In genomic region chr13:74015137-74015536, GRCh38 we compare ENCODE assay signal across 13 cellular contexts.
A peak's percentile ranks its signal among the peaks of the same experiment; 100 is the strongest.
DNase-seq lines count a peak whose midpoint lies in the region; ATAC-seq and TF ChIP-seq lines count a peak whose summit lies in the region.
"Had no signal": no experiment of that assay in that cellular context is flagged by ENCODE, and none has a peak within 500 bp of the region (broad histone marks: within the 10 kb centered on the region; RNA-seq: fewer than 3 reads in every experiment).

No MANE protein-coding gene starts in this region.

- H3K36me3 Mint-ChIP-seq in glutamatergic neuron (ENCODE audit: unreplicated experiment): no peaks in the 10 kb centered on the region
- H3K36me3 Mint-ChIP-seq in activated CD4-positive, alpha-beta memory T cell treated with anti-CD3 and anti-CD28 coated beads for 36 hours: peaks cover 3% of the 10 kb centered on the region

- no peaks in the 10 kb centered on the region for H3K27me3 Mint-ChIP-seq in glutamatergic neuron (ENCODE audit: unreplicated experiment)
- no peaks in the 10 kb centered on the region for H3K27me3 Mint-ChIP-seq in activated CD4-positive, alpha-beta memory T cell treated with anti-CD3 and anti-CD28 coated beads for 36 hours
- H3K27me3 Mint-ChIP-seq: stimulated activated memory B cell treated with anti-CD40 and anti-IgM and Interleukin-4, amounts not matched to agents 10 μg/mL and 1 μg/mL and 100 μg/mL, for 72 hours had no signal

- TF ChIP-seq CTCF in glutamatergic neuron (IDR thresholded peaks at IDR 0.05; ENCODE audit: partially characterized antibody, unreplicated experiment): peak; percentile 70

- peaks cover 5% of the 10 kb centered on the region for H3K4me1 Mint-ChIP-seq in glutamatergic neuron (ENCODE audit: low read depth, unreplicated experiment)
- H3K4me1 Mint-ChIP-seq in activated CD4-positive, alpha-beta memory T cell treated with anti-CD3 and anti-CD28 coated beads for 36 hours (ENCODE audit: low read depth): peaks cover 37% of the 10 kb centered on the region

- no peak overlapping the region for H3K4me3 Mint-ChIP-seq in glutamatergic neuron (ENCODE audit: unreplicated experiment)
- no peak overlapping the region for H3K4me3 Mint-ChIP-seq in activated CD4-positive, alpha-beta memory T cell treated with anti-CD3 and anti-CD28 coated beads for 36 hours
- H3K4me3 Mint-ChIP-seq: stimulated activated memory B cell treated with anti-CD40 and anti-IgM and Interleukin-4, amounts not matched to agents 10 μg/mL and 1 μg/mL and 100 μg/mL, for 72 hours; T-helper 1 cell treated with Interleukin-12 subunit alpha and Interleukin-12 subunit beta and Interleukin-4 antibody, amounts not matched to agents 30 μg/mL and 1 μg/mL, for 36 hours had no signal

- CTCF ChIA-PET in activated CD4-positive, alpha-beta memory T cell treated with anti-CD3 and anti-CD28 coated beads for 36 hours (lab: Charles Lee): no interaction called here

- no peak overlapping the region for H3K27ac Mint-ChIP-seq in glutamatergic neuron (ENCODE audit: unreplicated experiment)
- no peak overlapping the region for H3K27ac Mint-ChIP-seq in activated CD4-positive, alpha-beta memory T cell treated with anti-CD3 and anti-CD28 coated beads for 36 hours
- H3K27ac Mint-ChIP-seq: stimulated activated memory B cell treated with anti-CD40 and anti-IgM and Interleukin-4, amounts not matched to agents 10 μg/mL and 1 μg/mL and 100 μg/mL, for 72 hours; T-helper 1 cell treated with Interleukin-12 subunit alpha and Interleukin-12 subunit beta and Interleukin-4 antibody, amounts not matched to agents 30 μg/mL and 1 μg/mL, for 36 hours had no signal

- POLR2A ChIA-PET in activated CD4-positive, alpha-beta memory T cell treated with anti-CD3 and anti-CD28 coated beads for 36 hours (lab: Charles Lee): no interaction called here

- DNase-seq in CMK (ENCODE audit: low read depth) (peak; percentile 3), HCEC 1CT (peak; percentile 43), OCI-M1 (lab: John Stamatoyannopoulos, UW) (peak; percentile 15), glutamatergic neuron (no peak), GOT3 (lab: John Stamatoyannopoulos, UW) (no peak)
- no peak for DNase-seq in activated CD4-positive, alpha-beta memory T cell treated with anti-CD3 and anti-CD28 coated beads for 36 hours
- DNase-seq: activated effector memory CD4-positive, alpha-beta T cell treated with Interleukin-2 at 50 U/mL for 16 hours; DMS79 treated with DMSO at 0.1 percent for 48 hours had no signal

- intact Hi-C loops in activated CD4-positive, alpha-beta memory T cell treated with anti-CD3 and anti-CD28 coated beads for 36 hours (cut with micrococcal nuclease): no loop called here

- ATAC-seq in HG03097 (IDR thresholded peaks at IDR 0.05; ENCODE audit: low FRiP score, unreplicated experiment): no peak
- ATAC-seq in HG03095 (IDR thresholded peaks at IDR 0.05; ENCODE audit: unreplicated experiment): no peak
- ATAC-seq: left lobe of liver; stimulated activated memory B cell treated with anti-CD40 and anti-IgM and Interleukin-4, amounts not matched to agents 10 μg/mL and 1 μg/mL and 100 μg/mL, for 72 hours had no signal

- H3K9me3 Mint-ChIP-seq in glutamatergic neuron (ENCODE audit: unreplicated experiment): no peaks in the 10 kb centered on the region
- no peaks in the 10 kb centered on the region for H3K9me3 Mint-ChIP-seq in activated CD4-positive, alpha-beta memory T cell treated with anti-CD3 and anti-CD28 coated beads for 36 hours
- H3K9me3 Mint-ChIP-seq: stimulated activated memory B cell treated with anti-CD40 and anti-IgM and Interleukin-4, amounts not matched to agents 10 μg/mL and 1 μg/mL and 100 μg/mL, for 72 hours had no signal

Comparison
In these comparisons a context has a peak if more than half of its experiments do, and no peak if none do; other contexts are left out.
1. DNase-seq: peak in CMK (single experiment), HCEC 1CT (single experiment) and OCI-M1 (single experiment); none in glutamatergic neuron (single experiment), GOT3 (single experiment) and activated CD4-positive, alpha-beta memory T cell treated with anti-CD3 and anti-CD28 coated beads for 36 hours (single experiment).